ENCODE assay signal across 1 cellular context in genomic region chr3:23916886-23917815, GRCh38.
A peak's percentile ranks its signal among the peaks of the same experiment; 100 is the strongest.
TF ChIP-seq lines count a peak whose summit lies in the region.

TSS of gene NKIRAS1 (minus strand) at chr3:23916990. CDS start at chr3:23910904, 6,086 bp downstream.
TSS of gene RPL15 (plus strand) at chr3:23917132. CDS start at chr3:23917860, 728 bp downstream.

TF ChIP-seq in WTC11, 78 proteins besides CTCF, POLR2A, EP300 and RAD21 (continued from another document and continues in another):
- TF ChIP-seq FOXP4 (CRISPR knock-in tag; IDR thresholded peaks at IDR 0.05) (0 out of 2 replicates have a peak, but pooled peaks have one; percentile 41), ZNF425 (CRISPR knock-in tag; conservative IDR thresholded peaks at IDR 0.05) (no peak; the same call in 1 of the 2 replicates), E2F1 (CRISPR knock-in tag; IDR thresholded peaks at IDR 0.05) (no peak), E2F5 (CRISPR knock-in tag; IDR thresholded peaks at IDR 0.05) (peak; percentile 53; the same call in 1 of the 2 replicates), ZBTB43 (CRISPR knock-in tag; IDR thresholded peaks at IDR 0.05) (peak; percentile 63), RELA (CRISPR knock-in tag; IDR thresholded peaks at IDR 0.05; ENCODE audit: borderline replicate concordance) (peak; percentile 79; the same call in 1 of the 2 replicates), HMGA2 (CRISPR knock-in tag; IDR thresholded peaks at IDR 0.05) (0 out of 2 replicates have a peak, but pooled peaks have one; percentile 4), NR2C2 (CRISPR knock-in tag; IDR thresholded peaks at IDR 0.05) (no peak), TCF7 (CRISPR knock-in tag; IDR thresholded peaks at IDR 0.05; ENCODE audit: low read depth) (no peak; the same call in 1 of the 2 replicates), ZNF232 (CRISPR knock-in tag; IDR thresholded peaks at IDR 0.05) (peak; percentile 95), SMAD3 (CRISPR knock-in tag; IDR thresholded peaks at IDR 0.05; ENCODE audit: borderline replicate concordance) (peak; percentile 16; the same call in 1 of the 2 replicates), ERG (CRISPR knock-in tag; IDR thresholded peaks at IDR 0.05) (0 out of 2 replicates have a peak, but pooled peaks have one; percentile 64), MYBL2 (CRISPR knock-in tag; IDR thresholded peaks at IDR 0.05) (peak; percentile 84), GTF2I (CRISPR knock-in tag; conservative IDR thresholded peaks at IDR 0.05) (no peak), PREB (CRISPR knock-in tag; IDR thresholded peaks at IDR 0.05; ENCODE audit: borderline replicate concordance) (peak; percentile 77; the same call in 1 of the 2 replicates), MLX (CRISPR knock-in tag; IDR thresholded peaks at IDR 0.05) (no peak), SMAD4 (CRISPR knock-in tag; IDR thresholded peaks at IDR 0.05) (no peak), CBFB (CRISPR knock-in tag; IDR thresholded peaks at IDR 0.05; ENCODE audit: low read depth) (peak; percentile 93; the same call in 1 of the 2 replicates), E2F4 (CRISPR knock-in tag; IDR thresholded peaks at IDR 0.05; ENCODE audit: borderline replicate concordance, low read depth) (peak; percentile 72), ATF1 (CRISPR knock-in tag; IDR thresholded peaks at IDR 0.05) (no peak), ZBTB21 (CRISPR knock-in tag; IDR thresholded peaks at IDR 0.05; ENCODE audit: borderline replicate concordance) (peak; percentile 88; the same call in 1 of the 2 replicates), ETV6 (CRISPR knock-in tag; IDR thresholded peaks at IDR 0.05) (peak; percentile 43), RORB (CRISPR knock-in tag; IDR thresholded peaks at IDR 0.05) (no peak), STAT6 (CRISPR knock-in tag; conservative IDR thresholded peaks at IDR 0.05; ENCODE audit: low read depth) (no peak), ZMAT4 (CRISPR knock-in tag; IDR thresholded peaks at IDR 0.05) (0 out of 2 replicates have a peak, but pooled peaks have one; percentile 65), JAZF1 (CRISPR knock-in tag; IDR thresholded peaks at IDR 0.05) (no peak), TEAD1 (CRISPR knock-in tag; IDR thresholded peaks at IDR 0.05) (peak; percentile 86), MAX (CRISPR knock-in tag; IDR thresholded peaks at IDR 0.05) (peak; percentile 93), OVOL2 (CRISPR knock-in tag; IDR thresholded peaks at IDR 0.05; ENCODE audit: borderline replicate concordance) (no peak), HMGXB4 (CRISPR knock-in tag; IDR thresholded peaks at IDR 0.05) (peak; percentile 94), ZNF121 (CRISPR knock-in tag; IDR thresholded peaks at IDR 0.05) (no peak), PRRX2 (CRISPR knock-in tag; IDR thresholded peaks at IDR 0.05) (peak; percentile 43), JUN (CRISPR knock-in tag; IDR thresholded peaks at IDR 0.05) (0 out of 2 replicates have a peak, but pooled peaks have one; percentile 22), ZNF281 (CRISPR knock-in tag; IDR thresholded peaks at IDR 0.05) (peak; percentile 71), NFE2L1 (CRISPR knock-in tag; IDR thresholded peaks at IDR 0.05) (peak; percentile 89), ZNF416 (CRISPR knock-in tag; IDR thresholded peaks at IDR 0.05) (peak; percentile 2; the same call in 1 of the 2 replicates)
